In the genomic region with DNA sequence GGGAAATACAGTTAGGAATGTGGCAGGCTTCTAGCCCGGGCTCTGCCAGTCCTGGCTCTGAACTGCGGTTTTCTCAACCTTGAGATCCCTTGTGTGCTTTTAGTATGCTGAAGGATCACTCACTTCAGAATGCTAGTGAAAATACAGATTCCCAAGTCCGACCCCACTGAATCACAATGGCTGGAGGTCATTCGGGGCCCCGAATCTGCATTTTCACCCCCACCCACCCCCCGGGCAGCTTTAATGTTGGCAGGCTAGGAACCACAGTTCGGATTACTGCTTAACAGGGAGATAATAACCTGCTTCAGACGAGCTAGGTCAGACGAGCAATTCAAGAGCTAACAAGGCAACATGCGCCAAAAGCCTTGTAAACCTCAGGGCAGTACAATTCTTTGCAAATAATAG, we compare ENCODE assay signal across 9 cellular contexts. TPM values are rescaled to one million over a fixed set of nuclear protein-coding genes. Genes with fewer than 3 reads are reported as not detected.
A peak's percentile ranks its signal among the peaks of the same experiment; 100 is the strongest.
DNase-seq lines count a peak whose midpoint lies in the region; ATAC-seq lines count a peak whose summit lies in the region.
"Had no signal": no experiment of that assay in that cellular context is flagged by ENCODE, and none has a peak within 500 bp of the region (broad histone marks: within the 10 kb centered on the region; RNA-seq: fewer than 3 reads in every experiment).

No MANE protein-coding gene starts in this region.

- peak; percentile 6 for ATAC-seq in Right ventricle myocardium inferior
- no peak for ATAC-seq in activated naive CD4-positive, alpha-beta T cell treated with anti-CD3 and anti-CD28 coated beads, Interleukin-2, amount 50 U/mL, for 72 hours
- ATAC-seq in stimulated activated naive CD8-positive, alpha-beta T cell treated with anti-CD3 and anti-CD28 coated beads, Interleukin-15, amount 100 ng/mL, for 72 hours: no peak
- ATAC-seq in GM21737 (IDR thresholded peaks at IDR 0.05; ENCODE audit: unreplicated experiment): no peak
- no peak for ATAC-seq in GM18870 (IDR thresholded peaks at IDR 0.05; ENCODE audit: unreplicated experiment)

- H3K27me3 Mint-ChIP-seq in stimulated activated naive CD8-positive, alpha-beta T cell treated with anti-CD3 and anti-CD28 coated beads, Interleukin-15, amount 100 ng/mL, for 72 hours: no peaks in the 10 kb centered on the region

- H3K4me3 Mint-ChIP-seq in stimulated activated naive CD8-positive, alpha-beta T cell treated with anti-CD3 and anti-CD28 coated beads, Interleukin-15, amount 100 ng/mL, for 72 hours: peak overlapping the region; percentile 86 to 89

- peaks cover 31 to 32% of the 10 kb centered on the region in 2 donors for H3K36me3 Mint-ChIP-seq in activated naive CD4-positive, alpha-beta T cell treated with anti-CD3 and anti-CD28 coated beads, Interleukin-2, amount 50 U/mL, for 72 hours

- H3K4me3 ChIP-seq in iPS-11a (ENCODE audit: low read depth, low read length): peak overlapping the region; percentile 59

- no peak for DNase-seq in Right ventricle myocardium inferior (ENCODE audit: missing footprints)
- no peak for DNase-seq in cardiac septum (ENCODE audit: low spot score)
- no peak for DNase-seq in activated naive CD4-positive, alpha-beta T cell treated with anti-CD3 and anti-CD28 coated beads, Interleukin-2, amount 50 U/mL, for 72 hours (ENCODE audit: low spot score in 2 of 2)
- no peak for DNase-seq in stimulated activated naive CD8-positive, alpha-beta T cell treated with anti-CD3 and anti-CD28 coated beads, Interleukin-15, amount 100 ng/mL, for 72 hours
- no peak for DNase-seq in occipital lobe (lab: John Stamatoyannopoulos, UW)

- peaks cover 52% of the 10 kb centered on the region for H3K4me1 Mint-ChIP-seq in stimulated activated naive CD8-positive, alpha-beta T cell treated with anti-CD3 and anti-CD28 coated beads, Interleukin-15, amount 100 ng/mL, for 72 hours

- no peaks in the 10 kb centered on the region for H3K9me3 Mint-ChIP-seq in activated naive CD4-positive, alpha-beta T cell treated with anti-CD3 and anti-CD28 coated beads, Interleukin-2, amount 50 U/mL, for 72 hours
- no peaks in the 10 kb centered on the region for H3K9me3 Mint-ChIP-seq in stimulated activated naive CD8-positive, alpha-beta T cell treated with anti-CD3 and anti-CD28 coated beads, Interleukin-15, amount 100 ng/mL, for 72 hours

- intact Hi-C loops in Right ventricle myocardium inferior (cut with DNase I): loop anchor here (5.0 kb wide), 2 partner anchors 41 to 56 kb away; no protein-coding TSS in a partner anchor
- intact Hi-C loops in cardiac septum (cut with DNase I): loop anchor here (2.0 to 5.0 kb wide), 2 partner anchors 36 to 156 kb away; a partner anchor contains a TSS

- peak overlapping the region; percentile 79 to 86 for H3K27ac Mint-ChIP-seq in activated naive CD4-positive, alpha-beta T cell treated with anti-CD3 and anti-CD28 coated beads, Interleukin-2, amount 50 U/mL, for 72 hours
- peak overlapping the region in 1 of 2 donors; percentile 60 for H3K27ac Mint-ChIP-seq in stimulated activated naive CD8-positive, alpha-beta T cell treated with anti-CD3 and anti-CD28 coated beads, Interleukin-15, amount 100 ng/mL, for 72 hours

RNA-seq across cellular contexts. Expression of a gene that starts 0.5 kb away (rescaled TPM):
- 22.4 TPM for total RNA-seq in Right ventricle myocardium inferior
- 26.9 TPM for total RNA-seq in cardiac septum
- 10 to 100 TPM; 54.1 to 98.6 TPM for total RNA-seq in activated naive CD4-positive, alpha-beta T cell treated with anti-CD3 and anti-CD28 coated beads, Interleukin-2, amount 50 U/mL, for 72 hours
- total RNA-seq in occipital lobe: 6.1 TPM

RNA-seq across cellular contexts. Expression of a gene that starts 36.2 kb away (rescaled TPM):
- total RNA-seq in Right ventricle myocardium inferior (not detected), cardiac septum (not detected), occipital lobe (6.9 TPM)
- total RNA-seq in activated naive CD4-positive, alpha-beta T cell treated with anti-CD3 and anti-CD28 coated beads, Interleukin-2, amount 50 U/mL, for 72 hours: not detected
- total RNA-seq: myocyte had no signal
